In the genomic region with DNA sequence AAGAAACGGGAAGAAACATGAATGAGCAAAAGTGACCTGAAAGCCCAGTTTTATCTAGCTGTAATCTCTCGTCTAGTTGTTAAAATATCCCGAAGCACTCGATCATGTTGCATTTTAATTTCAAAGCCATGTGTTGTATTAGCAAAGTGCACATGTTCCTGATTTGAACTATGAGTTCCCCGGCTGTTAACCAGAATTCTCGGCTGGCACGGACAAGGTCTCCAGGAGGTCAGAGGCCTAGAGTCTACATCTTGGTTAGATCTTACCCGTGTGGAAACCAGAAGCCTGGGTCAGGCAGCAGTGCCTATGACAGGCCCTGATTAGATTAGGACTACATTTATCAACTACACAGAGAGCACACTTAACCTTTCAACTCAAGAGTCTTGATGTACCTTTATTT, we compare ENCODE assay signal across 19 cellular contexts.
"Had no signal": no experiment of that assay in that cellular context is flagged by ENCODE, and none has a peak within 500 bp of the region (broad histone marks: within the 10 kb centered on the region; RNA-seq: fewer than 3 reads in every experiment).

No MANE protein-coding gene starts in this region.

- H3K9me3 Mint-ChIP-seq: memory B cell; nephron; stimulated activated memory B cell treated with anti-CD40 and anti-IgM and Interleukin-4, amounts not matched to agents 10 μg/mL and 1 μg/mL and 100 μg/mL, for 72 hours; stimulated activated naive CD8-positive, alpha-beta T cell treated with anti-CD3 and anti-CD28 coated beads, Interleukin-15, Interleukin-2, amounts not matched to agents 100 ng/mL and 50 ng/mL, for 24 hours had no signal

- H3K27ac Mint-ChIP-seq: memory B cell; stimulated activated memory B cell treated with anti-CD40 and anti-IgM and Interleukin-4, amounts not matched to agents 10 μg/mL and 1 μg/mL and 100 μg/mL, for 72 hours; stimulated activated naive CD8-positive, alpha-beta T cell treated with anti-CD3 and anti-CD28 coated beads, Interleukin-15, Interleukin-2, amounts not matched to agents 100 ng/mL and 50 ng/mL, for 24 hours had no signal

- H3K4me3 Mint-ChIP-seq: memory B cell; nephron; stimulated activated memory B cell treated with anti-CD40 and anti-IgM and Interleukin-4, amounts not matched to agents 10 μg/mL and 1 μg/mL and 100 μg/mL, for 72 hours; stimulated activated naive CD8-positive, alpha-beta T cell treated with anti-CD3 and anti-CD28 coated beads, Interleukin-15, Interleukin-2, amounts not matched to agents 100 ng/mL and 50 ng/mL, for 24 hours had no signal

- H3K4me3 ChIP-seq: dorsolateral prefrontal cortex, gastroesophageal sphincter, lower lobe of right lung, spleen, tibial artery had no signal

- H3K27ac ChIP-seq: dorsolateral prefrontal cortex, gastroesophageal sphincter, lower lobe of right lung, spleen, tibial artery had no signal

- H3K27me3 Mint-ChIP-seq: memory B cell; stimulated activated memory B cell treated with anti-CD40 and anti-IgM and Interleukin-4, amounts not matched to agents 10 μg/mL and 1 μg/mL and 100 μg/mL, for 72 hours; stimulated activated naive CD8-positive, alpha-beta T cell treated with anti-CD3 and anti-CD28 coated beads, Interleukin-15, Interleukin-2, amounts not matched to agents 100 ng/mL and 50 ng/mL, for 24 hours had no signal

- H3K9me3 ChIP-seq: gastroesophageal sphincter, lower lobe of right lung, spleen, tibial artery had no signal

- H3K4me1 Mint-ChIP-seq: memory B cell; stimulated activated memory B cell treated with anti-CD40 and anti-IgM and Interleukin-4, amounts not matched to agents 10 μg/mL and 1 μg/mL and 100 μg/mL, for 72 hours had no signal

- H3K4me1 ChIP-seq: lower lobe of right lung, spleen had no signal

- H3K27me3 ChIP-seq: dorsolateral prefrontal cortex, gastroesophageal sphincter, spleen, tibial artery had no signal

- ATAC-seq: gastroesophageal sphincter; left lobe of liver; lower lobe of right lung; stimulated activated memory B cell treated with anti-CD40 and anti-IgM and Interleukin-4, amounts not matched to agents 10 μg/mL and 1 μg/mL and 100 μg/mL, for 72 hours had no signal

- DNase-seq: caudate nucleus; cortex of kidney; dorsolateral prefrontal cortex; effector CD8-positive, alpha-beta T cell; glutamatergic neuron; islet precursor cell; lower lobe of right lung; midbrain; spleen; stimulated activated CD4-positive, alpha-beta T cell treated with anti-CD3 and anti-CD28 coated beads, Interleukin-15, amount 100 ng/mL, for 24 hours; stimulated activated CD4-positive, alpha-beta T cell treated with anti-CD3 and anti-CD28 coated beads, Interleukin-1b, Interleukin-23, amount 100 ng/mL, for 48 hours; stimulated activated CD4-positive, alpha-beta T cell treated with anti-CD3 and anti-CD28 coated beads, Interleukin-4, amount 100 ng/mL, for 24 hours; tibial artery had no signal

- H3K36me3 ChIP-seq: gastroesophageal sphincter, lower lobe of right lung, tibial artery had no signal
